8 cellular contexts compared by ENCODE assay signal in the genomic region with DNA sequence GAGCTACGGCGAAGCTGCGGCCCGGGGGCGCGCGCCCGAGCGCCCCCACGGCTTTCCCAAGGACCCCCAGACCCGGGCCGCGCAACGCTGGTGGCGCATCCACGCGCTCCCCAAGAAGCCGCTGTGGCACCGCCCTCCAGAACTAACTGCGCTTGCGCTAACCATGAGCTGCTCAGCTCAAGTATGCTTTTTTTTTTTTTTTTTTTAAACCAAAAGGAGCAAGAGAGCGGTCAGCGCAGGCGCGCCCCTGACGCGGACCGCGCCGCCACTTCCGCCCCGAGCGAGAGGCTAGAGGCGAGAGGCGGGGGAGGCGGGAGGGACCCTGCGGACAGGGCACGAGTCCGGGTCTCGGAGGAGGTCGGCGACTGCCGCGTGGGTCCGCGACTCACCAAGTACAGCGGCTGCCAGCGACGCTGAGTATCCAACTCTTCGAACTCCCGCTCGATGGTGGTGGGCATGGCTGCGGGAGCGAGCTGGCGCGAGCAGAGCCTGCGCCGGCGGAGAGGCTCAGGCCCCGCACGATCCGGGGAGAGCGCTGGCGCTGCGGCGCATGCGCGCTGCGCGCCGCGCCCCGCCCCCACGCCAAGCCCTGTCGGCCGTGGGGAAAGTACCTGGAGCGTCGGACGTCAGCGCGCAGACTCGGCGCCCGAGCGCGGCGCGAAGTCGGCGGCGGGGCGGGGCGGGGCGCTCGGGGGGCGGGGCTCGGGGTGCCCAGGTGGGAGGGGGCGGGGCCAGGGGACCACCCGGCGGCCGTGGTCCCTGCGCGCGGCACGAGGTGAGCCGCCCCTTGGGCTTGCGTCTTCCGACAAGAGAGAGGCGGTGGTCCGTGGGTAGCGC. TPM values are rescaled to one million over a fixed set of nuclear protein-coding genes. Genes with fewer than 3 reads are reported as not detected.
DNase-seq lines count a peak whose midpoint lies in the region; ATAC-seq and TF ChIP-seq lines count a peak whose summit lies in the region.

A gene (minus strand): TSS at position 554 of the 837 bp plus-strand sequence. CDS start 96 bp downstream, at position 458.

- H3K9me3 ChIP-seq in mucosa of descending colon = no peaks in the 10 kb centered on the region

- H3K4me1 ChIP-seq in mucosa of descending colon (ENCODE audit: low read depth) = peaks cover 12% of the 10 kb centered on the region

- peaks cover 5% of the 10 kb centered on the region for H3K36me3 ChIP-seq in mucosa of descending colon (ENCODE audit: low read depth)

- H3K4me3 ChIP-seq in mucosa of descending colon = peak within 1 kb of the TSS; percentile 59

- intact Hi-C loops in mucosa of descending colon (cut with DNase I, micrococcal nuclease) = loop anchor here in 1 of 2 donors (10.0 kb wide), 1 partner anchor 49 kb away; no protein-coding TSS in a partner anchor

- H3K9me3 Mint-ChIP-seq in IgD-negative memory B cell = no peaks in the 10 kb centered on the region

- H3K4me3 Mint-ChIP-seq in IgD-negative memory B cell = peak within 1 kb of the TSS; percentile 92 to 98 (median 94)

- H3K4me1 Mint-ChIP-seq in IgD-negative memory B cell = peaks cover 61 to 75% (median 62%) of the 10 kb centered on the region in 3 donors

- ATAC-seq in GM21576 (IDR thresholded peaks at IDR 0.05; ENCODE audit: unreplicated experiment) = peak; percentile 61
- peak; percentile 95 for ATAC-seq in mucosa of descending colon

- no peaks in the 10 kb centered on the region for H3K36me3 Mint-ChIP-seq in IgD-negative memory B cell

- TF ChIP-seq CTCF in mucosa of descending colon (IDR thresholded peaks at IDR 0.05) = no peak

- no peaks in the 10 kb centered on the region for H3K27me3 Mint-ChIP-seq in IgD-negative memory B cell

- peak; percentile 76 for DNase-seq in DMS153 (lab: John Stamatoyannopoulos, UW)
- peak; percentile 97 for DNase-seq in OCI-M1 (lab: John Stamatoyannopoulos, UW)
- peak; percentile 86 for DNase-seq in activated T-cell treated with anti-CD3 and anti-CD28 coated beads for 24 hours (ENCODE audit: low read depth)
- DNase-seq in epidermal melanocyte (ENCODE audit: insufficient read length, low spot score) = peak; percentile 94
- DNase-seq in mucosa of descending colon = peak; percentile 94 to 97 (median 94)
- DNase-seq in stimulated activated CD8-positive, alpha-beta memory T cell treated with anti-CD3 and anti-CD28 coated beads, Interleukin-4, amount 100 ng/mL, for 1 hour (ENCODE audit: low read depth in 2 of 2, low spot score in 1 of 2) = peak; percentile 76 to 82

- peak within 1 kb of the TSS; percentile 95 to 99 (median 97) for H3K27ac Mint-ChIP-seq in IgD-negative memory B cell

RNA-seq across cellular contexts. Expression of the gene that starts here (rescaled TPM):
- polyA plus RNA-seq in IgD-negative memory B cell = 97.8 TPM
- 10 to 100 TPM; 28.9 to 42.0 (median 38.4) TPM for total RNA-seq in mucosa of descending colon

Comparison
In these comparisons a context has a peak if more than half of its experiments do, and no peak if none do; other contexts are left out.
1. Peak in every context shown above with its lines: DNase-seq, ATAC-seq and H3K4me3 ChIP-seq.